Comparison of ENCODE assay signal across 14 cellular contexts in the genomic region with DNA sequence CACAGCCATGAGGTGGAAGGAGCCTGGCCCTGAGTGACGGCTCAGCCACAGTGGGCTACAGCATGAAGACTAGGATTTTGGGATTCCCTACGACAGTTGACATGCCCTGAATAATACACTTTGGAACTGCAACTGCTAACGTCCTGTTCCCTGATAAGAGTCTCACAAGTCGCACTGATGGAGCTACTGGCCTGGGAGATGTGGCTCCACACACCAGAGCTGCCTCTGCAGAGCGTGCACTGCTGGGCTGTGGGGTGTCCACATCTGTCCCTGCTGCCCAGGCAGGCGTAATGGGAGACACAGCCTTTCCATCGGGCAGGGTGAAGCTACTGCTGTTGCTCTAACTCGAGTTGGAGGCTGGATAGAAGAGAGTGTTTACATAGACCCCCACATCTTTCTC. TPM values are rescaled to one million over a fixed set of nuclear protein-coding genes. Genes with fewer than 3 reads are reported as not detected.
DNase-seq lines count a peak whose midpoint lies in the region; ATAC-seq and TF ChIP-seq lines count a peak whose summit lies in the region.
"Had no signal": no experiment of that assay in that cellular context is flagged by ENCODE, and none has a peak within 500 bp of the region (broad histone marks: within the 10 kb centered on the region; RNA-seq: fewer than 3 reads in every experiment).

No MANE protein-coding gene starts in this region.

- H3K27me3 ChIP-seq in heart right ventricle (no peaks in the 10 kb centered on the region), upper lobe of right lung (no peaks in the 10 kb centered on the region)

- intact Hi-C loops in heart right ventricle (cut with DNase I) (loop anchor here in 2 of 10 donors (5.0 kb wide), 2 partner anchors 45 to 125 kb away; a partner anchor contains a TSS), cardiac septum (cut with DNase I) (no loop called here), upper lobe of right lung (cut with DNase I) (no loop called here)

- H3K4me1 Mint-ChIP-seq in nephron = peaks cover 64% of the 10 kb centered on the region

- peak overlapping the region in 1 of 3 experiments; percentile 29 for H3K4me3 Mint-ChIP-seq in nephron

- DNase-seq in heart right ventricle (no peak), cardiac septum (ENCODE audit: low spot score) (no peak), upper lobe of right lung (no peak), coronary artery (ENCODE audit: low spot score) (no peak)
- no peak for DNase-seq in activated CD4-positive, CD25-positive, alpha-beta regulatory T cell treated with anti-CD3 and anti-CD28 coated beads, Interleukin-2, amount 50 U/mL, for 72 hours
- DNase-seq: CD4-positive, CD25-positive, alpha-beta regulatory T cell; DMS79 treated with DMSO at 0.1 percent for 48 hours; GOT3; NCI-H1930; NCI-H446 treated with DMSO at 0.1 percent for 48 hours; SHP77 treated with DMSO at 0.1 percent for 48 hours had no signal

- no peaks in the 10 kb centered on the region for H3K9me3 Mint-ChIP-seq in nephron

- H3K4me3 ChIP-seq in heart right ventricle (no peak overlapping the region), upper lobe of right lung (no peak overlapping the region), coronary artery (no peak overlapping the region)

- peak overlapping the region; percentile 54 to 81 (median 76) for H3K27ac Mint-ChIP-seq in nephron

- peak overlapping the region in 6 of 10 donors; percentile 4 to 79 (median 66) for H3K27ac ChIP-seq in heart right ventricle
- peak overlapping the region; percentile 68 for H3K27ac ChIP-seq in VCaP
- H3K27ac ChIP-seq in upper lobe of right lung = no peak overlapping the region
- H3K27ac ChIP-seq in coronary artery = no peak overlapping the region

- H3K36me3 ChIP-seq in heart right ventricle (no peaks in the 10 kb centered on the region), upper lobe of right lung (no peaks in the 10 kb centered on the region)

- no peaks in the 10 kb centered on the region for H3K27me3 Mint-ChIP-seq in nephron (ENCODE audit: low read depth)

- H3K9me3 ChIP-seq in heart right ventricle (peaks cover 0 to 5% (median 0%) of the 10 kb centered on the region in 11 donors), upper lobe of right lung (no peaks in the 10 kb centered on the region)

- 77 to 84% methylated on average over 8 of the region's 8 CpGs for WGBS in heart right ventricle, 2 donors

- ATAC-seq in heart right ventricle (no peak), upper lobe of right lung (peak; percentile 26), HG02852 (IDR thresholded peaks at IDR 0.05; ENCODE audit: unreplicated experiment) (no peak)

- H3K36me3 Mint-ChIP-seq in nephron (ENCODE audit: low read depth) = no peaks in the 10 kb centered on the region
- H3K36me3 Mint-ChIP-seq: CD4-positive, CD25-positive, alpha-beta regulatory T cell had no signal

- H3K4me1 ChIP-seq in heart right ventricle = peaks cover 2 to 42% (median 36%) of the 10 kb centered on the region in 9 donors
- peaks cover 15% of the 10 kb centered on the region for H3K4me1 ChIP-seq in upper lobe of right lung

- TF ChIP-seq CTCF in heart right ventricle (IDR thresholded peaks at IDR 0.05) = no peak
- TF ChIP-seq CTCF in VCaP (conservative IDR thresholded peaks at IDR 0.05) = no peak
- no peak for TF ChIP-seq CTCF in nephron (IDR thresholded peaks at IDR 0.05; ENCODE audit: unreplicated experiment in 3 of 3)
- TF ChIP-seq CTCF in upper lobe of right lung (IDR thresholded peaks at IDR 0.05) = no peak
- no peak for TF ChIP-seq CTCF in coronary artery (IDR thresholded peaks at IDR 0.05)

RNA-seq across cellular contexts. Expression of a gene that starts 42.7 kb away (rescaled TPM):
- 100 to 1,000 TPM in 3 of 10 donors, 10 to 100 TPM in 7; 55.1 to 159 (median 89.3) TPM for total RNA-seq in heart right ventricle
- polyA plus RNA-seq in heart right ventricle = 10 to 100 TPM; 21.6 to 35.8 TPM
- total RNA-seq in cardiac septum = 98.8 TPM
- total RNA-seq in upper lobe of right lung = 96.5 TPM

Comparison
In these comparisons a context has a peak if more than half of its experiments do, and no peak if none do; other contexts are left out.
1. H3K27ac ChIP-seq: peak in heart right ventricle (6 of 10) and VCaP (single experiment); none in upper lobe of right lung (single experiment) and coronary artery (0 of 2).